In the genomic region with DNA sequence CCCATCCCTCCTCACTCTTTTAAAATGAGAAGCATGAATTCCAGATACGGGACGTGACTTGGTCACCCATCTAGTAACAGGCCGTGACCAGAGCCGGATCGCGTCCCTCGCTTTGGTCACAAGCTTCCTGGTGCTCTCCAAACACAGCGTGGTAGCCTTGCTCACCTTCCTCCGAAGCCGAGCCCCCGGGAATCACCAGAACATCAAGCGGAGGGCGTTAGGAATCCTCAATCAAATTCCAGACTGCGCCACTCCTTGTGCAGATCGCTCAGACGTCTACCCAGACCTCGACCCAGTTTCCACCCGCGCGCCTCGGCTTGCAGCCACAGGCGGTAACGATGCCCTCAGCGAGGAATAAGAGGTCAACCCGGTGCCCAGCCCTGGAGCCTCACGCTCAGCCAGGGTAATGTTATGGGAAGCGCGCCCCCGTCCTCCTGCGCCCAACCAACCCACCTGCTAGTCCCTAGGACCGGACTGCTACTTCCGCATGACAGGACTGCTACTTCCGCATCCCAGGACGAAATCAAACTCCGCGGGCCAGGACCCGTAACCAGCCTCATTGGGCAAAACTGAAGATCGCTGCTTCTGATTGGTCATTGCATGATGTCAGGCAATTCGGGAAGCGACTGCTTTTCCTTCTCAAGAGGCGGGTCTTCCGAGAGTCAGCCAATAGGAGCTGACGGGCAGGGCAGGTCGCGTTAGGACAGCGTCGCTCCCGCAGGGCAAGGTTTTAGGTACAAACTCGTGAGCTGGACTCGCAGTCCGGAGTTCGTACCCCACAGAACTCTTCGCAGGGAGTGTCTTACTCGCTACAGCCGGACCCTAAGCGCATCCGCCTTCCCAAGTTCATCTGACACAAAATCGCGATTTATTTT, we compare ENCODE assay signal across 8 cellular contexts. TPM values are rescaled to one million over a fixed set of nuclear protein-coding genes. Genes with fewer than 3 reads are reported as not detected.
DNase-seq lines count a peak whose midpoint lies in the region; ATAC-seq, FAIRE-seq and TF ChIP-seq lines count a peak whose summit lies in the region.

Gene MTFR2 (minus strand): TSS at position 501 of the 875 bp plus-strand sequence. CDS start 1,212 bp downstream, outside the sequence.

- peak; percentile 99 for FAIRE-seq in GM19239 (lab: Jason Lieb, UNC)
- peak; percentile 98 for FAIRE-seq in kidney (lab: Jason Lieb, UNC)

- H3K4me3 ChIP-seq in BE2C (ENCODE audit: low read depth, low read length) (peak within 1 kb of the TSS; percentile 77), kidney (ENCODE audit: low read length in 2 of 2) (peak within 1 kb of the TSS; percentile 72 to 84)

- H3K4me1 ChIP-seq in BE2C (no peaks in the 10 kb centered on the region; the same call in 1 of the 2 replicates), kidney (ENCODE audit: control insufficient read depth in 1 of 2, insufficient read depth in 1 of 2, low read depth in 1 of 2, low read length in 2 of 2) (peaks cover 6 to 8% of the 10 kb centered on the region in 2 donors)

- no peaks in the 10 kb centered on the region for H3K27me3 Mint-ChIP-seq in chondrocyte (ENCODE audit: low read depth)

- ATAC-seq in HG03442 (IDR thresholded peaks at IDR 0.05; ENCODE audit: unreplicated experiment): peak; percentile 96

- DNase-seq in BE2C: peak; percentile 96
- DNase-seq in GM19239 (ENCODE audit: insufficient read length, low spot score): peak; percentile 77
- DNase-seq in NCI-H510A treated with DMSO at 0.1 percent for 48 hours (lab: John Stamatoyannopoulos, UW): peak; percentile 88
- peak; percentile 84 for DNase-seq in activated CD4-positive, alpha-beta T cell treated with anti-CD3 and anti-CD28 coated beads for 1 hour
- DNase-seq in chondrocyte (ENCODE audit: low spot score): peak; percentile 96
- peak; percentile 96 for DNase-seq in kidney
- peak; percentile 94 for DNase-seq in stimulated activated CD4-positive, alpha-beta T cell treated with anti-CD3 and anti-CD28 coated beads, Interleukin-15, amount 100 ng/mL, for 24 hours

- H3K36me3 ChIP-seq in BE2C (no peaks in the 10 kb centered on the region), kidney (ENCODE audit: control insufficient read depth in 1 of 2, insufficient read depth in 2 of 2, low read length in 2 of 2) (no peaks in the 10 kb centered on the region)

- H3K4me3 Mint-ChIP-seq in chondrocyte (ENCODE audit: unreplicated experiment): peak within 1 kb of the TSS; percentile 94

- H3K4me1 Mint-ChIP-seq in chondrocyte (ENCODE audit: low read depth): peaks cover 35% of the 10 kb centered on the region

- no peaks in the 10 kb centered on the region for H3K36me3 Mint-ChIP-seq in chondrocyte (ENCODE audit: low read depth)

- intact Hi-C loops in kidney (cut with DNase I): no loop called here

- no peaks in the 10 kb centered on the region for H3K27me3 ChIP-seq in BE2C

- TF ChIP-seq CTCF in BE2C (IDR thresholded peaks at IDR 0.05; ENCODE audit: low read depth, low read length) (no peak), chondrocyte (IDR thresholded peaks at IDR 0.05) (no peak), kidney (IDR thresholded peaks at IDR 0.05; ENCODE audit: borderline replicate concordance, extremely low read depth, insufficient read depth) (no peak)

- no peaks in the 10 kb centered on the region for H3K9me3 ChIP-seq in BE2C
- no peaks in the 10 kb centered on the region for H3K9me3 ChIP-seq in kidney (ENCODE audit: control insufficient read depth in 1 of 2, low read length in 2 of 2)

- peak within 1 kb of the TSS; percentile 91 for H3K27ac Mint-ChIP-seq in chondrocyte (ENCODE audit: unreplicated experiment)

- no peaks in the 10 kb centered on the region for H3K9me3 Mint-ChIP-seq in chondrocyte (ENCODE audit: low read depth)

- no peak within 1 kb of the TSS for H3K27ac ChIP-seq in kidney (ENCODE audit: low read depth in 2 of 2, low read length in 2 of 2)

- H3K9ac ChIP-seq in kidney (ENCODE audit: low read length in 2 of 2): peak within 1 kb of the TSS; percentile 22 to 74

RNA-seq across cellular contexts. Expression of gene MTFR2, which starts in this region (rescaled TPM):
- polyA plus RNA-seq in BE2C (2012; ENCODE audit: insufficient read depth, insufficient read length, low read depth): 2.3 TPM
- total RNA-seq in chondrocyte: 0.85 to 1.7 TPM (median 1.0 TPM) in 3 replicates
- 1.3 TPM for total RNA-seq in kidney
- 0.65 TPM for polyA plus RNA-seq in kidney (ENCODE audit: insufficient read depth, low read depth, low replicate concordance)
